In the genomic region with DNA sequence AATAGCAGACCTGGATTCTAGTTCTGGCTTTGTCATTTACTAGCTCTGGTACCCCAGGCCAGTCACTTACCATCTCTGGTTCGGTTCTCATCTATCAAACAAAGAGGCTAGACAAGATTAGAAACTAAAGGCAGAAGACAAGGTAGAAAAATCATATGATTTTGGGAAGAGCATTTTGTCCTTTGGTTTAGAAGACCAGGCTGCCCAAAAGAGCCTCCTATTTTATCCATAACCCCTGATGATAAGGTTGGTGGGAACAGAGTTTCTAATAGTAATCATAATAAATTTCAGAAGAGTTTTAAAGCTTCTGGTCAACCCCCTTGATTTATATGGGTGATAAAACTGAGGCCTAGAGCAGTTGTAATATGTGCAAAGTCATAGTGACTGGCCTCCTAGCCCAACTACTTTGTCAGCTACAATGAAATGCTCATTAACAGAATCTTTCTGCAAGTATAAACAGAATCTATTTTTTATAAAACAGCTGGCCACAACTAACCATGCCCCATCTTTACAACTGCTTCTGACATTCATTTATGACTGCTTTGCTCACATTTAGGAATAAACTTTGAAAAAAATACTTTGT, we compare ENCODE assay signal across 19 cellular contexts. TPM values are rescaled to one million over a fixed set of nuclear protein-coding genes. Genes with fewer than 3 reads are reported as not detected.
DNase-seq lines count a peak whose midpoint lies in the region; ATAC-seq and FAIRE-seq lines count a peak whose summit lies in the region.
"Had no signal": no experiment of that assay in that cellular context is flagged by ENCODE, and none has a peak within 500 bp of the region (broad histone marks: within the 10 kb centered on the region; RNA-seq: fewer than 3 reads in every experiment).

No MANE protein-coding gene starts in this region.

- DNase-seq in AG08395 (ENCODE audit: low spot score) (peak; percentile 8), Karpas-422 (peak; percentile 19), myocyte (ENCODE audit: low read depth) (peak; percentile 43), nucleus accumbens (lab: John Stamatoyannopoulos, UW) (no peak), AML-193 (lab: John Stamatoyannopoulos, UW) (no peak), NCI-H510A (lab: John Stamatoyannopoulos, UW) (no peak)
- DNase-seq: activated CD4-positive, alpha-beta T cell treated with anti-CD3 and anti-CD28 coated beads, Interleukin-2, amount 50 U/mL, for 1 hour; activated T-cell treated with anti-CD3 and anti-CD28 coated beads, Interleukin-2, amount 50 U/mL, for 1 hour; foreskin melanocyte; lower lobe of right lung; NCI-H1694 treated with DMSO at 0.1 percent for 48 hours; NCI-H524 had no signal

- no peak overlapping the region for H2AFZ ChIP-seq in Karpas-422 (ENCODE audit: low read length)

- peak; percentile 78 for FAIRE-seq in endometrium (lab: Jason Lieb, UNC)
- FAIRE-seq: GM18507, HTR-8/SVneo had no signal

- H3K4me2 ChIP-seq in Karpas-422 (ENCODE audit: low read depth, low read length, poor library complexity, severe bottlenecking) = no peak overlapping the region

- no peaks in the 10 kb centered on the region for H3K9me3 ChIP-seq in Karpas-422 (ENCODE audit: low read length)
- H3K9me3 ChIP-seq: lower lobe of right lung had no signal

- H3K27ac ChIP-seq in Karpas-422 (ENCODE audit: low read length) = no peak overlapping the region
- H3K27ac ChIP-seq: lower lobe of right lung had no signal

- no peaks in the 10 kb centered on the region for H4K20me1 ChIP-seq in Karpas-422 (ENCODE audit: insufficient read depth, low read depth, low read length)

- H3K4me3 ChIP-seq in Karpas-422 (ENCODE audit: low read length) = no peak overlapping the region
- H3K4me3 ChIP-seq: lower lobe of right lung had no signal

- H3K79me2 ChIP-seq in Karpas-422 (ENCODE audit: low read length) = no peaks in the 10 kb centered on the region

- no peak overlapping the region for H3K9ac ChIP-seq in Karpas-422 (ENCODE audit: low read length)

- ATAC-seq in GM19455 (IDR thresholded peaks at IDR 0.05; ENCODE audit: unreplicated experiment) = no peak
- ATAC-seq: activated naive CD4-positive, alpha-beta T cell treated with anti-CD3 and anti-CD28 coated beads, Interleukin-2, amount 50 U/mL, for 72 hours; HCT116; lower lobe of right lung; natural killer cell treated with Interleukin-12 subunit alpha and Interleukin-12 subunit beta and Interleukin-15 and Interleukin-18, amount 100 ng/mL, for 72 hours had no signal

- H3K36me3 ChIP-seq in Karpas-422 (ENCODE audit: insufficient read depth, low read length) = peaks cover 22% of the 10 kb centered on the region; the same call in 1 of the 2 replicates

- H3K27me3 ChIP-seq in Karpas-422 (ENCODE audit: low read length) = no peaks in the 10 kb centered on the region

- no peaks in the 10 kb centered on the region for H3K9me2 ChIP-seq in Karpas-422 (replicated peaks; ENCODE audit: insufficient read depth, low read length)

- no peaks in the 10 kb centered on the region for H3K4me1 ChIP-seq in Karpas-422 (ENCODE audit: low read length)
- H3K4me1 ChIP-seq: lower lobe of right lung had no signal

RNA-seq across cellular contexts. Expression of gene COX15, which starts 23.4 kb away (rescaled TPM):
- 45.6 and 53.3 TPM in 2 replicates for total RNA-seq in Karpas-422 (2014; rRNA removed; shearing (Covaris generic); ENCODE audit: low replicate concordance)
- 40.1 and 40.2 TPM in 2 replicates for total RNA-seq in myocyte
- 26.9 TPM for polyA plus RNA-seq in myocyte (2012)

RNA-seq across cellular contexts. Expression of gene CUTC, which starts 23.5 kb away (rescaled TPM):
- 20.1 and 22.9 TPM in 2 replicates for total RNA-seq in Karpas-422 (2014; rRNA removed; shearing (Covaris generic); ENCODE audit: low replicate concordance)
- total RNA-seq in myocyte = 28.1 and 32.7 TPM in 2 replicates
- 24.5 TPM for polyA plus RNA-seq in myocyte (2012)

RNA-seq across cellular contexts. Expression of gene ENTPD7, which starts 49.2 kb away (rescaled TPM):
- 4.9 TPM in 2 replicates for total RNA-seq in Karpas-422 (2014; rRNA removed; shearing (Covaris generic); ENCODE audit: low replicate concordance)
- total RNA-seq in myocyte = 7.8 and 9.3 TPM in 2 replicates
- polyA plus RNA-seq in myocyte (2012) = 4.6 TPM

Comparison
In these comparisons a context has a peak if more than half of its experiments do, and no peak if none do; other contexts are left out.
1. DNase-seq: peak in AG08395 (single experiment), Karpas-422 (single experiment) and myocyte (single experiment); none in nucleus accumbens (0 of 56), AML-193 (0 of 2) and NCI-H510A (single experiment).